ENCODE assay signal across 16 cellular contexts in the genomic region with DNA sequence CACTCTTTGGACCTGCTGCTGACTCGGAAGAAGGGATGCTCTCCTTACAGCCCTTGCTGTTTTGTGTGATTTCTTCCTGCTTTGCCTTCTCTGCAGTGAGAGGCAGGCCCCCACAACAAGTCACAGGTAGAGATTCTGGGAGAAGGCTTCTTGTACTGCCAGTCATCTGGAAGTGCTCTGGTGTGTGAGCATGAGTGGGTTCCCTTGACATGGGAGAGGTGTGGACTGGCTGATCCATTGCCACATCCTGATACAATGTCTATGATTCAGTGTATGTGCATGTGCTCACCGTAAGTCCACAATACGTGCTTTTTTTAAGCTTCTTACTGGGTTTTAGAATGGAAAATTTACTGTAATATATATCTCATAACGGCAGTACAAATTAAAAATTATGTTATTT. TPM values are rescaled to one million over a fixed set of nuclear protein-coding genes. Genes with fewer than 3 reads are reported as not detected.
DNase-seq lines count a peak whose midpoint lies in the region; FAIRE-seq and TF ChIP-seq lines count a peak whose summit lies in the region.
"Had no signal": no experiment of that assay in that cellular context is flagged by ENCODE, and none has a peak within 500 bp of the region (broad histone marks: within the 10 kb centered on the region; RNA-seq: fewer than 3 reads in every experiment).

No MANE protein-coding gene starts in this region.

- no peak for TF ChIP-seq CTCF in fibroblast of the aortic adventitia (IDR thresholded peaks at IDR 0.05; ENCODE audit: insufficient read depth, low read length)

- no peak overlapping the region for H3K27ac Mint-ChIP-seq in activated naive CD4-positive, alpha-beta T cell treated with anti-CD3 and anti-CD28 coated beads for 36 hours
- H3K27ac Mint-ChIP-seq: CD4-positive, alpha-beta T cell had no signal

- CTCF ChIA-PET in activated naive CD4-positive, alpha-beta T cell treated with anti-CD3 and anti-CD28 coated beads for 36 hours (lab: Charles Lee): no interaction called here

- no peaks in the 10 kb centered on the region for H3K4me1 Mint-ChIP-seq in activated naive CD4-positive, alpha-beta T cell treated with anti-CD3 and anti-CD28 coated beads for 36 hours (ENCODE audit: low read depth)

- intact Hi-C loops in activated naive CD4-positive, alpha-beta T cell treated with anti-CD3 and anti-CD28 coated beads for 36 hours (cut with micrococcal nuclease): no loop called here

- DNase-seq in HTR-8/SVneo (ENCODE audit: insufficient read length, low spot score): no peak
- peak; percentile 73 for DNase-seq in amniotic epithelial cell (ENCODE audit: low read depth)
- peak; percentile 10 for DNase-seq in fibroblast of the aortic adventitia (ENCODE audit: low read depth)
- peak; percentile 31 for DNase-seq in skeletal muscle cell (ENCODE audit: low read depth)
- DNase-seq in activated naive CD4-positive, alpha-beta T cell treated with anti-CD3 and anti-CD28 coated beads for 36 hours: no peak
- no peak for DNase-seq in NCI-H1105 treated with DMSO at 0.1 percent for 48 hours (lab: John Stamatoyannopoulos, UW)
- DNase-seq in effector CD4-positive, alpha-beta T cell: no peak
- DNase-seq: Calu3; CD4-positive, alpha-beta T cell; NCI-H1417; NCI-H2029; NCI-H526 had no signal

- no peaks in the 10 kb centered on the region for H3K36me3 Mint-ChIP-seq in activated naive CD4-positive, alpha-beta T cell treated with anti-CD3 and anti-CD28 coated beads for 36 hours (ENCODE audit: low read depth)

- no peak overlapping the region for H3K4me3 Mint-ChIP-seq in activated naive CD4-positive, alpha-beta T cell treated with anti-CD3 and anti-CD28 coated beads for 36 hours
- H3K4me3 Mint-ChIP-seq: CD4-positive, alpha-beta T cell had no signal

- no peaks in the 10 kb centered on the region for H3K9me3 Mint-ChIP-seq in activated naive CD4-positive, alpha-beta T cell treated with anti-CD3 and anti-CD28 coated beads for 36 hours
- H3K9me3 Mint-ChIP-seq: CD4-positive, alpha-beta T cell had no signal

- H3K4me3 ChIP-seq in fibroblast of the aortic adventitia (ENCODE audit: low read depth, low read length) (no peak overlapping the region), skeletal muscle cell (ENCODE audit: low read depth, low read length) (no peak overlapping the region)

- peak; percentile 48 for FAIRE-seq in HTR-8/SVneo (lab: Jason Lieb, UNC)
- FAIRE-seq: G401.6, GM12891, GM19239, HepG2 had no signal

- peaks cover 7% of the 10 kb centered on the region for H3K27me3 Mint-ChIP-seq in activated naive CD4-positive, alpha-beta T cell treated with anti-CD3 and anti-CD28 coated beads for 36 hours (ENCODE audit: low read depth)

RNA-seq across cellular contexts. Expression of a gene that starts 46.0 kb away (rescaled TPM):
- total RNA-seq in fibroblast of the aortic adventitia (ENCODE audit: low replicate concordance): 7.3 and 74.7 TPM in 2 replicates
- total RNA-seq in activated naive CD4-positive, alpha-beta T cell treated with anti-CD3 and anti-CD28 coated beads for 36 hours: under 1 TPM; 0.12 to 0.26 TPM
- total RNA-seq: CD4-positive, alpha-beta T cell; HepG2 had no signal

Comparison
In these comparisons a context has a peak if more than half of its experiments do, and no peak if none do; other contexts are left out.
1. DNase-seq: peak in amniotic epithelial cell (single experiment), fibroblast of the aortic adventitia (single experiment) and skeletal muscle cell (single experiment); none in HTR-8/SVneo (single experiment), activated naive CD4-positive, alpha-beta T cell treated with anti-CD3 and anti-CD28 coated beads for 36 hours (single experiment), NCI-H1105 treated with DMSO at 0.1 percent for 48 hours (single experiment) and effector CD4-positive, alpha-beta T cell (single experiment).